21 cellular contexts compared by ENCODE assay signal in genomic region chr15:39474657-39475056, GRCh38.
DNase-seq lines count a peak whose midpoint lies in the region; TF ChIP-seq lines count a peak whose summit lies in the region.
"Had no signal": no experiment of that assay in that cellular context is flagged by ENCODE, and none has a peak within 500 bp of the region (broad histone marks: within the 10 kb centered on the region; RNA-seq: fewer than 3 reads in every experiment).

No MANE protein-coding gene starts in this region.

- DNase-seq in ELF-1 (ENCODE audit: low read depth, low spot score) (peak; percentile 12), choroid plexus epithelial cell (ENCODE audit: low read depth) (no peak), lung microvascular endothelial cell (ENCODE audit: low read depth in 2 of 2) (peak; percentile 39 to 69), smooth muscle cell (lab: John Stamatoyannopoulos, UW; ENCODE audit: unreplicated experiment) (no peak), activated gamma-delta T cell treated with Interleukin-2 at 50 U/mL for 16 hours (no peak), CD1c-positive myeloid dendritic cell (ENCODE audit: extremely low spot score) (no peak), NCI-H526 (lab: John Stamatoyannopoulos, UW) (no peak), NCI-H524 treated with DMSO at 0.1 percent for 48 hours (lab: John Stamatoyannopoulos, UW) (no peak)
- DNase-seq: activated CD4-positive, alpha-beta memory T cell treated with anti-CD3 and anti-CD28 coated beads, Interleukin-2, amount 10 ng/mL, durations not matched to agents 7 days and 5 days; activated T-cell treated with anti-CD3 and anti-CD28 coated beads, Interleukin-2, amount 50 U/mL, for 48 hours; CD8-positive, alpha-beta T cell; DMS79; glutamatergic neuron; immature natural killer cell; NCI-H187 treated with DMSO at 0.1 percent for 48 hours; nephron progenitor cell; Right ventricle myocardium superior; T-cell; tibial artery had no signal

- H3K9me3 ChIP-seq in smooth muscle cell (replicated peaks; ENCODE audit: low read depth), result no peaks in the 10 kb centered on the region
- H3K9me3 ChIP-seq: tibial artery had no signal

- H4K20me1 ChIP-seq in smooth muscle cell (ENCODE audit: low read depth), result no peaks in the 10 kb centered on the region

- no peaks in the 10 kb centered on the region for H3K79me2 ChIP-seq in smooth muscle cell (ENCODE audit: low read depth)

- no peaks in the 10 kb centered on the region for H3K27me3 ChIP-seq in smooth muscle cell (ENCODE audit: low read depth)
- H3K27me3 ChIP-seq: tibial artery had no signal

- no peak overlapping the region for H3K9ac ChIP-seq in smooth muscle cell (ENCODE audit: low read depth)

- H3K4me3 ChIP-seq in choroid plexus epithelial cell (ENCODE audit: low read depth, low read length) (no peak overlapping the region), smooth muscle cell (no peak overlapping the region)
- H3K4me3 ChIP-seq: coronary artery, lung, tibial artery had no signal

- TF ChIP-seq CTCF in choroid plexus epithelial cell (conservative IDR thresholded peaks at IDR 0.05; ENCODE audit: low read depth, low read length) (peak; percentile 26), smooth muscle cell (IDR thresholded peaks at IDR 0.05; ENCODE audit: borderline replicate concordance, insufficient read depth, poor library complexity, severe bottlenecking) (no peak)

- peaks cover 4% of the 10 kb centered on the region for H3F3A ChIP-seq in smooth muscle cell (ENCODE audit: low read depth)

- 58% methylated on average over 3 of the region's 3 CpGs for WGBS in smooth muscle cell (ENCODE audit: low lambda C conversion rate)

- no peak overlapping the region for H3K27ac ChIP-seq in smooth muscle cell (ENCODE audit: low read depth)

- H2AFZ ChIP-seq in smooth muscle cell (ENCODE audit: low read depth), result peak overlapping the region; percentile 29

- no peaks in the 10 kb centered on the region for H3K36me3 ChIP-seq in smooth muscle cell (ENCODE audit: low read depth)
- H3K36me3 ChIP-seq: tibial artery had no signal

- H3K4me1 ChIP-seq in smooth muscle cell (ENCODE audit: low read depth), result no peaks in the 10 kb centered on the region

- no peak overlapping the region for H3K4me2 ChIP-seq in smooth muscle cell

Comparison
In these comparisons a context has a peak if more than half of its experiments do, and no peak if none do; other contexts are left out.
1. DNase-seq: peak in ELF-1 (single experiment) and lung microvascular endothelial cell (2 of 2); none in choroid plexus epithelial cell (single experiment), smooth muscle cell (single experiment), activated gamma-delta T cell treated with Interleukin-2 at 50 U/mL for 16 hours (single experiment), CD1c-positive myeloid dendritic cell (single experiment), NCI-H526 (0 of 2) and NCI-H524 treated with DMSO at 0.1 percent for 48 hours (single experiment).